ENCODE assay signal across 19 cellular contexts in genomic region chr17:81714412-81715106, GRCh38. TPM values are rescaled to one million over a fixed set of nuclear protein-coding genes. Genes with fewer than 3 reads are reported as not detected.
DNase-seq lines count a peak whose midpoint lies in the region; ATAC-seq and TF ChIP-seq lines count a peak whose summit lies in the region.
"Had no signal": no experiment of that assay in that cellular context is flagged by ENCODE, and none has a peak within 500 bp of the region (broad histone marks: within the 10 kb centered on the region; RNA-seq: fewer than 3 reads in every experiment).

No MANE protein-coding gene starts in this region.

- POLR2A ChIA-PET in HEK293 (lab: Yijun Ruan, JAX), result interaction anchor here (0.6 to 6.4 kb wide), 6 partner anchors 8 to 283 kb away, joined by 3 to 55 read pairs (median 4); partner anchors contain the start of genes ARL16, HGS and MRPL12

- peaks cover 9% of the 10 kb centered on the region; the same call in 1 of the 2 replicates for H3K4me1 ChIP-seq in HEK293 (ENCODE audit: control insufficient read depth, insufficient read depth, low read length)
- peaks cover 30% of the 10 kb centered on the region for H3K4me1 ChIP-seq in parathyroid adenoma
- H3K4me1 ChIP-seq: foreskin keratinocyte had no signal

- peak overlapping the region; percentile 93 for H3K4me2 ChIP-seq in parathyroid adenoma (ENCODE audit: low read length)

- H3K9ac ChIP-seq in parathyroid adenoma, result peak overlapping the region; percentile 91

- H3K9me3 ChIP-seq in HEK293 (ENCODE audit: control insufficient read depth, insufficient read depth, low read depth, low read length) (no peaks in the 10 kb centered on the region), parathyroid adenoma (ENCODE audit: control insufficient read depth, low read length) (no peaks in the 10 kb centered on the region)
- H3K9me3 ChIP-seq: MG63 had no signal

- H3K4me3 Mint-ChIP-seq in activated CD4-positive, alpha-beta T cell treated with anti-CD3 and anti-CD28 coated beads, Interleukin-2, amount 10 ng/mL, durations not matched to agents 24 days and 14 days, result peak overlapping the region; percentile 17
- H3K4me3 Mint-ChIP-seq in brain, result peak overlapping the region in 3 of 5 experiments; percentile 35 to 60 (median 56)
- H3K4me3 Mint-ChIP-seq: activated B cell treated with CpG ODN at 0.5 μM for 24 hours; stimulated activated memory B cell treated with anti-CD40 and anti-IgM and Interleukin-4, amounts not matched to agents 10 μg/mL and 1 μg/mL and 100 μg/mL, for 72 hours had no signal

- no peak overlapping the region for H2AFZ ChIP-seq in parathyroid adenoma

- H3K27me3 Mint-ChIP-seq in activated CD4-positive, alpha-beta T cell treated with anti-CD3 and anti-CD28 coated beads, Interleukin-2, amount 10 ng/mL, durations not matched to agents 24 days and 14 days, result no peaks in the 10 kb centered on the region
- H3K27me3 Mint-ChIP-seq in brain, result peaks cover 4% of the 10 kb centered on the region
- H3K27me3 Mint-ChIP-seq: activated B cell treated with CpG ODN at 0.5 μM for 24 hours; stimulated activated memory B cell treated with anti-CD40 and anti-IgM and Interleukin-4, amounts not matched to agents 10 μg/mL and 1 μg/mL and 100 μg/mL, for 72 hours had no signal

- H3K9me3 Mint-ChIP-seq in activated CD4-positive, alpha-beta T cell treated with anti-CD3 and anti-CD28 coated beads, Interleukin-2, amount 10 ng/mL, durations not matched to agents 24 days and 14 days, result no peaks in the 10 kb centered on the region
- H3K9me3 Mint-ChIP-seq in brain, result no peaks in the 10 kb centered on the region
- H3K9me3 Mint-ChIP-seq: activated B cell treated with CpG ODN at 0.5 μM for 24 hours; activated naive CD4-positive, alpha-beta T cell treated with anti-CD3 and anti-CD28 coated beads for 36 hours; stimulated activated memory B cell treated with anti-CD40 and anti-IgM and Interleukin-4, amounts not matched to agents 10 μg/mL and 1 μg/mL and 100 μg/mL, for 72 hours had no signal

- intact Hi-C loops in activated CD4-positive, alpha-beta T cell treated with anti-CD3 and anti-CD28 coated beads, Interleukin-2, amount 10 ng/mL, durations not matched to agents 24 days and 14 days (cut with micrococcal nuclease), result no loop called here

- peaks cover 2% of the 10 kb centered on the region for H3K36me3 Mint-ChIP-seq in activated CD4-positive, alpha-beta T cell treated with anti-CD3 and anti-CD28 coated beads, Interleukin-2, amount 10 ng/mL, durations not matched to agents 24 days and 14 days (ENCODE audit: low read depth)
- H3K36me3 Mint-ChIP-seq in brain, result peaks cover 4% of the 10 kb centered on the region

- TF ChIP-seq CTCF in HEK293 (tag by site-specific recombination; IDR thresholded peaks at IDR 0.05) (no peak), brain (conservative IDR thresholded peaks at IDR 0.05) (no peak), parathyroid adenoma (IDR thresholded peaks at IDR 0.05) (no peak)

- H3K27ac ChIP-seq in HEK293 (ENCODE audit: extremely low read depth, low read depth, low read length) (no peak overlapping the region), parathyroid adenoma (peak overlapping the region; percentile 96)
- H3K27ac ChIP-seq: brain microvascular endothelial cell, foreskin keratinocyte had no signal

- peaks cover 14% of the 10 kb centered on the region for H3K4me1 Mint-ChIP-seq in activated CD4-positive, alpha-beta T cell treated with anti-CD3 and anti-CD28 coated beads, Interleukin-2, amount 10 ng/mL, durations not matched to agents 24 days and 14 days
- H3K4me1 Mint-ChIP-seq in brain, result peaks cover 21% of the 10 kb centered on the region

- no peaks in the 10 kb centered on the region for H3K27me3 ChIP-seq in parathyroid adenoma (ENCODE audit: control insufficient read depth, insufficient read depth, low read length)
- H3K27me3 ChIP-seq: brain microvascular endothelial cell, foreskin keratinocyte, MG63 had no signal

- peaks cover 14% of the 10 kb centered on the region for H3K79me2 ChIP-seq in parathyroid adenoma

- peaks cover 9 to 57% of the 10 kb centered on the region in 2 experiments; a peak in 2 of 3 replicates for H3K36me3 ChIP-seq in HEK293 (ENCODE audit: control insufficient read depth in 2 of 2, insufficient read depth in 1 of 2, low read length in 2 of 2)
- no peaks in the 10 kb centered on the region for H3K36me3 ChIP-seq in parathyroid adenoma (ENCODE audit: control insufficient read depth, insufficient read depth, low read length)
- H3K36me3 ChIP-seq: brain microvascular endothelial cell had no signal

- CTCF ChIA-PET in HEK293 (lab: Yijun Ruan, JAX), result interaction anchor here (1.7 to 2.6 kb wide), 2 partner anchors 11 to 17 kb away, joined by 5 to 13 read pairs; no protein-coding TSS in a partner anchor

- ATAC-seq in GM21390 (IDR thresholded peaks at IDR 0.05; ENCODE audit: unreplicated experiment), result no peak
- no peak for ATAC-seq in HG02870 (IDR thresholded peaks at IDR 0.05; ENCODE audit: unreplicated experiment)
- ATAC-seq: foreskin keratinocyte; stimulated activated memory B cell treated with anti-CD40 and anti-IgM and Interleukin-4, amounts not matched to agents 10 μg/mL and 1 μg/mL and 100 μg/mL, for 72 hours had no signal

- H3K27ac Mint-ChIP-seq in activated CD4-positive, alpha-beta T cell treated with anti-CD3 and anti-CD28 coated beads, Interleukin-2, amount 10 ng/mL, durations not matched to agents 24 days and 14 days, result peak overlapping the region; percentile 17
- H3K27ac Mint-ChIP-seq in brain, result peak overlapping the region in 1 of 5 experiments; percentile 53
- H3K27ac Mint-ChIP-seq: activated B cell treated with CpG ODN at 0.5 μM for 24 hours; activated naive CD4-positive, alpha-beta T cell treated with anti-CD3 and anti-CD28 coated beads for 36 hours; stimulated activated memory B cell treated with anti-CD40 and anti-IgM and Interleukin-4, amounts not matched to agents 10 μg/mL and 1 μg/mL and 100 μg/mL, for 72 hours had no signal

- H3K4me3 ChIP-seq in HEK293 (ENCODE audit: low read depth, low read length), result no peak overlapping the region
- peak overlapping the region; percentile 81 for H3K4me3 ChIP-seq in parathyroid adenoma (ENCODE audit: low read depth, low read length)

- no peak for DNase-seq in activated CD4-positive, alpha-beta T cell treated with anti-CD3 and anti-CD28 coated beads, Interleukin-2, amount 10 ng/mL, durations not matched to agents 24 days and 14 days
- DNase-seq in activated CD4-positive, alpha-beta T cell treated with anti-CD3 and anti-CD28 coated beads, Interleukin-2, amount 50 U/mL, for 1 hour, result no peak
- no peak for DNase-seq in anterior cingulate cortex (lab: John Stamatoyannopoulos, UW)
- DNase-seq: activated B cell treated with CpG ODN at 0.5 μM for 24 hours; activated naive CD4-positive, alpha-beta T cell treated with anti-CD3 and anti-CD28 coated beads for 36 hours; brain microvascular endothelial cell; DMS79 treated with DMSO at 0.1 percent for 48 hours; foreskin keratinocyte; NCI-H1694 treated with DMSO at 0.1 percent for 48 hours; NCI-H345; posterior cingulate gyrus; T-helper 1 cell had no signal

TF ChIP-seq in HEK293, 187 proteins besides CTCF, POLR2A, EP300 and RAD21 (continues in another document):
- TF ChIP-seq ZNF239 (tag by site-specific recombination; IDR thresholded peaks at IDR 0.05) (no peak), ZXDB (tag by site-specific recombination; IDR thresholded peaks at IDR 0.05) (no peak), ZBTB44 (tag by site-specific recombination; IDR thresholded peaks at IDR 0.05) (no peak)

RNA-seq across cellular contexts. Expression of gene SLC25A10, which starts 2.5 kb away (rescaled TPM):
- 48.6 and 52.7 TPM in 2 replicates for total RNA-seq in activated CD4-positive, alpha-beta T cell treated with anti-CD3 and anti-CD28 coated beads, Interleukin-2, amount 10 ng/mL, durations not matched to agents 24 days and 14 days
- 37.8 TPM for polyA plus RNA-seq in brain (ENCODE audit: insufficient read depth, low read depth, low replicate concordance)

RNA-seq across cellular contexts. Expression of gene MRPL12, which starts 11.4 kb away (rescaled TPM):
- total RNA-seq in activated CD4-positive, alpha-beta T cell treated with anti-CD3 and anti-CD28 coated beads, Interleukin-2, amount 10 ng/mL, durations not matched to agents 24 days and 14 days, result 232 and 233 TPM in 2 replicates
- 91.5 TPM for polyA plus RNA-seq in brain (ENCODE audit: insufficient read depth, low read depth, low replicate concordance)

RNA-seq across cellular contexts. Expression of gene HGS, which starts 30.7 kb away (rescaled TPM):
- total RNA-seq in activated CD4-positive, alpha-beta T cell treated with anti-CD3 and anti-CD28 coated beads, Interleukin-2, amount 10 ng/mL, durations not matched to agents 24 days and 14 days, result 136 and 137 TPM in 2 replicates
- 147 TPM for polyA plus RNA-seq in brain (ENCODE audit: insufficient read depth, low read depth, low replicate concordance)

RNA-seq across cellular contexts. Expression of gene ARL16, which starts 31.0 kb away (rescaled TPM):
- total RNA-seq in activated CD4-positive, alpha-beta T cell treated with anti-CD3 and anti-CD28 coated beads, Interleukin-2, amount 10 ng/mL, durations not matched to agents 24 days and 14 days, result 34.9 and 37.6 TPM in 2 replicates
- polyA plus RNA-seq in brain (ENCODE audit: insufficient read depth, low read depth, low replicate concordance), result 78.3 TPM

RNA-seq across cellular contexts. Expression of gene CCDC137, which starts 48.0 kb away (rescaled TPM):
- 54.7 and 60.2 TPM in 2 replicates for total RNA-seq in activated CD4-positive, alpha-beta T cell treated with anti-CD3 and anti-CD28 coated beads, Interleukin-2, amount 10 ng/mL, durations not matched to agents 24 days and 14 days
- 19.4 TPM for polyA plus RNA-seq in brain (ENCODE audit: insufficient read depth, low read depth, low replicate concordance)
